In genomic region chr20:5811746-5812145, GRCh38 we compare ENCODE assay signal across 33 cellular contexts.
"Had no signal": no experiment of that assay in that cellular context is flagged by ENCODE, and none has a peak within 500 bp of the region (broad histone marks: within the 10 kb centered on the region; RNA-seq: fewer than 3 reads in every experiment).

No MANE protein-coding gene starts in this region.

- H3K4me1 ChIP-seq: adrenal gland, ascending aorta, body of pancreas, breast epithelium had no signal

- H3K36me3 ChIP-seq: adrenal gland, ascending aorta, brain microvascular endothelial cell, breast epithelium, cardiac muscle cell had no signal

- DNase-seq: activated effector memory CD4-positive, alpha-beta T cell treated with anti-CD3 and anti-CD28 coated beads, Interleukin-2, amount 50 U/mL, for 16 hours; activated effector memory CD4-positive, alpha-beta T cell treated with Interleukin-2 at 50 U/mL for 16 hours; activated gamma-delta T cell; activated gamma-delta T cell treated with Interleukin-2 at 50 U/mL for 16 hours; activated naive CD4-positive, alpha-beta T cell; activated naive CD4-positive, alpha-beta T cell treated with anti-CD3 and anti-CD28 coated beads for 36 hours; activated naive CD4-positive, alpha-beta T cell treated with anti-CD3 and anti-CD28 coated beads, Interleukin-2, amount 10 ng/mL, durations not matched to agents 7 days and 5 days; activated naive CD4-positive, alpha-beta T cell treated with anti-CD3 and anti-CD28 coated beads, Interleukin-2, amount 50 U/mL, for 16 hours; activated naive CD4-positive, alpha-beta T cell treated with Interleukin-2 at 50 U/mL for 16 hours; activated naive CD8-positive, alpha-beta T cell treated with anti-CD3 and anti-CD28 coated beads for 36 hours; activated naive CD8-positive, alpha-beta T cell treated with anti-CD3 and anti-CD28 coated beads, Interleukin-2, amount 10 ng/mL, durations not matched to agents 7 days and 5 days; activated naive CD8-positive, alpha-beta T cell treated with anti-CD3 and anti-CD28 coated beads, Interleukin-2, amount 50 U/mL, for 24 hours; activated T-cell treated with anti-CD3 and anti-CD28 coated beads, Interleukin-2, amount 50 U/mL, for 24 hours; activated T-cell treated with anti-CD3 and anti-CD28 coated beads, Interleukin-2, amount 50 U/mL, for 4 hours; activated T-cell treated with anti-CD3 and anti-CD28 coated beads, Interleukin-2, amount 50 U/mL, for 48 hours; activated T-cell treated with anti-CD3 and anti-CD28 coated beads, Interleukin-2, amount 50 U/mL, for 72 hours; amniotic stem cell; amygdala; anterior cingulate cortex; aorta; body of pancreas; brain microvascular endothelial cell; caudate nucleus; central memory CD4-positive, alpha-beta T cell; cerebellar nuclear complex had no signal

- FAIRE-seq: astrocyte, bronchial epithelial cell had no signal

- H3K4me3 ChIP-seq: adrenal gland, ascending aorta, body of pancreas, breast epithelium, cardiac muscle cell had no signal

- H3K9me3 ChIP-seq: adrenal gland, ascending aorta, body of pancreas, breast epithelium had no signal

- H3K27me3 ChIP-seq: adrenal gland, ascending aorta, body of pancreas, brain microvascular endothelial cell, breast epithelium, cardiac muscle cell had no signal

- ATAC-seq: activated naive CD4-positive, alpha-beta T cell treated with anti-CD3 and anti-CD28 coated beads, Interleukin-2, amount 50 U/mL, for 72 hours; activated naive CD8-positive, alpha-beta T cell treated with anti-CD3 and anti-CD28 coated beads, Interleukin-2, amount 50 U/mL, for 24 hours; activated T-cell treated with anti-CD3 and anti-CD28 coated beads, Interleukin-2, amount 50 U/mL, for 4 hours; activated T-cell treated with anti-CD3 and anti-CD28 coated beads, Interleukin-2, amount 50 U/mL, for 72 hours; activated T-helper 17 cell treated with anti-CD3 and anti-CD28 coated beads, Interleukin-2, amount 50 U/mL, for 72 hours; body of pancreas had no signal

- H3K27ac ChIP-seq: adrenal gland, ascending aorta, body of pancreas, brain microvascular endothelial cell, breast epithelium, cardiac muscle cell had no signal
